Comparison of ENCODE assay signal across 8 cellular contexts in genomic region chr21:42973309-42973990, GRCh38. TPM values are rescaled to one million over a fixed set of nuclear protein-coding genes. Genes with fewer than 3 reads are reported as not detected.
DNase-seq lines count a peak whose midpoint lies in the region; ATAC-seq and TF ChIP-seq lines count a peak whose summit lies in the region.

No MANE protein-coding gene starts in this region.

- peak overlapping the region; percentile 73 for H3K27ac ChIP-seq in SJSA1
- peak overlapping the region; percentile 89 to 97 (median 90) for H3K27ac ChIP-seq in gastrocnemius medialis

- no peak for TF ChIP-seq POLR2A in gastrocnemius medialis (IDR thresholded peaks at IDR 0.05)

- peaks cover 26% of the 10 kb centered on the region for H3K36me3 ChIP-seq in SJSA1
- H3K36me3 ChIP-seq in gastrocnemius medialis = no peaks in the 10 kb centered on the region

- in situ Hi-C loops in gastrocnemius medialis (cut with MboI; ENCODE audit: low sequenced_read_pairs in 4 of 4) = loop anchor here in 1 of 4 donors (10.0 kb wide), 1 partner anchor 79 kb away; the partner anchor contains the start of gene NDUFV3

- intact Hi-C loops in gastrocnemius medialis (cut with DNase I; ENCODE audit: low total_unique reads) = loop anchor here (5.0 kb wide), 1 partner anchor 804 kb away; the partner anchor contains the start of gene CSTB

- peak overlapping the region; percentile 39 for H3K4me3 ChIP-seq in SJSA1
- peak overlapping the region; percentile 58 for H3K4me3 ChIP-seq in foreskin fibroblast (ENCODE audit: low read depth in 1 of 2, low read length in 2 of 2)
- H3K4me3 ChIP-seq in gastrocnemius medialis = peak overlapping the region; percentile 62 to 73 (median 69)

- DNase-seq in SJSA1 (ENCODE audit: low read depth in 1 of 2, low spot score in 2 of 2) (no peak), foreskin fibroblast (no peak), gastrocnemius medialis (no peak), KG1 (lab: John Stamatoyannopoulos, UW) (no peak), NCI-H524 treated with DMSO at 0.1 percent for 48 hours (lab: John Stamatoyannopoulos, UW) (no peak)

- H3K27me3 ChIP-seq in SJSA1 (replicated peaks) (no peaks in the 10 kb centered on the region), gastrocnemius medialis (no peaks in the 10 kb centered on the region)

- TF ChIP-seq CTCF in foreskin fibroblast (IDR thresholded peaks at IDR 0.05; ENCODE audit: low read depth, low read length) (no peak), gastrocnemius medialis (IDR thresholded peaks at IDR 0.05 in 4 of 5, conservative IDR thresholded peaks at IDR 0.05 in 1 of 5) (peak in 2 of 5 experiments; percentile 25 to 37)

- ATAC-seq in GM21515 (IDR thresholded peaks at IDR 0.05; ENCODE audit: unreplicated experiment) (peak; percentile 21), gastrocnemius medialis (no peak), HG02571 (IDR thresholded peaks at IDR 0.05; ENCODE audit: unreplicated experiment) (no peak), HG03439 (IDR thresholded peaks at IDR 0.05; ENCODE audit: unreplicated experiment) (no peak)

- peaks cover 5% of the 10 kb centered on the region; the same call in 1 of the 2 replicates for H3K9me3 ChIP-seq in SJSA1 (replicated peaks)
- H3K9me3 ChIP-seq in gastrocnemius medialis = no peaks in the 10 kb centered on the region

- H3K4me1 ChIP-seq in SJSA1 (replicated peaks) = peaks cover 41% of the 10 kb centered on the region
- H3K4me1 ChIP-seq in gastrocnemius medialis = peaks cover 21 to 24% of the 10 kb centered on the region in 2 donors

RNA-seq across cellular contexts. Expression of gene PKNOX1, which starts 0.9 kb away (rescaled TPM):
- 8.8 and 37.7 TPM in 2 replicates for total RNA-seq in SJSA1 (2014; rRNA removed; shearing (Covaris generic))
- 10 to 100 TPM in 1 of 4 donors, 1 to 10 TPM in 3; 5.3 to 18.0 (median 7.6) TPM for total RNA-seq in gastrocnemius medialis

RNA-seq across cellular contexts. Expression of gene ERVH48-1, which starts 48.0 kb away (rescaled TPM):
- total RNA-seq in SJSA1 (2014; rRNA removed; shearing (Covaris generic)) = not detected in 2 replicates
- not detected for total RNA-seq in gastrocnemius medialis
